Comparison of ENCODE assay signal across 10 cellular contexts in genomic region chr11:73323464-73323863, GRCh38. TPM values are rescaled to one million over a fixed set of nuclear protein-coding genes. Genes with fewer than 3 reads are reported as not detected.
DNase-seq lines count a peak whose midpoint lies in the region; FAIRE-seq and TF ChIP-seq lines count a peak whose summit lies in the region.
"Had no signal": no experiment of that assay in that cellular context is flagged by ENCODE, and none has a peak within 500 bp of the region (broad histone marks: within the 10 kb centered on the region; RNA-seq: fewer than 3 reads in every experiment).

No MANE protein-coding gene starts in this region.

- H3K36me3 Mint-ChIP-seq in endothelial cell (ENCODE audit: low read depth, unreplicated experiment) (peaks cover 28% of the 10 kb centered on the region), immature natural killer cell (no peaks in the 10 kb centered on the region)
- H3K36me3 Mint-ChIP-seq: naive B cell had no signal

- no peak for TF ChIP-seq CTCF in endothelial cell (IDR thresholded peaks at IDR 0.05; ENCODE audit: unreplicated experiment)
- TF ChIP-seq CTCF in thyroid gland (IDR thresholded peaks at IDR 0.05), result no peak

- peaks cover 60% of the 10 kb centered on the region for H3K4me1 Mint-ChIP-seq in endothelial cell (ENCODE audit: unreplicated experiment)
- H3K4me1 Mint-ChIP-seq in immature natural killer cell, result no peaks in the 10 kb centered on the region
- H3K4me1 Mint-ChIP-seq: activated T-helper 17 cell treated with anti-CD3 and anti-CD28 coated beads, Interleukin-2, amount 50 U/mL, for 72 hours had no signal

- peak in 1 of 2 donors; percentile 29 for TF ChIP-seq POLR2A in thyroid gland (IDR thresholded peaks at IDR 0.05)

- H3K4me1 ChIP-seq in thyroid gland, result peaks cover 52 to 96% of the 10 kb centered on the region in 2 donors

- H3K4me3 Mint-ChIP-seq in endothelial cell (ENCODE audit: unreplicated experiment) (no peak overlapping the region), immature natural killer cell (no peak overlapping the region)
- H3K4me3 Mint-ChIP-seq: activated T-helper 17 cell treated with anti-CD3 and anti-CD28 coated beads, Interleukin-2, amount 50 U/mL, for 72 hours had no signal

- no peaks in the 10 kb centered on the region for H3K9me3 Mint-ChIP-seq in endothelial cell (ENCODE audit: unreplicated experiment)
- no peaks in the 10 kb centered on the region for H3K9me3 Mint-ChIP-seq in immature natural killer cell
- H3K9me3 Mint-ChIP-seq: activated T-helper 17 cell treated with anti-CD3 and anti-CD28 coated beads, Interleukin-2, amount 50 U/mL, for 72 hours; naive B cell had no signal

- H3K27ac Mint-ChIP-seq in endothelial cell (ENCODE audit: unreplicated experiment), result peak overlapping the region; percentile 99
- no peak overlapping the region for H3K27ac Mint-ChIP-seq in immature natural killer cell
- H3K27ac Mint-ChIP-seq: activated T-helper 17 cell treated with anti-CD3 and anti-CD28 coated beads, Interleukin-2, amount 50 U/mL, for 72 hours had no signal

- no peak overlapping the region for H3K4me3 ChIP-seq in thyroid gland (replicated peaks in 1 of 3)

- no peaks in the 10 kb centered on the region for H3K27me3 ChIP-seq in thyroid gland

- H3K36me3 ChIP-seq in thyroid gland, result no peaks in the 10 kb centered on the region

- H3K9me3 ChIP-seq in thyroid gland, result no peaks in the 10 kb centered on the region

- intact Hi-C loops in thyroid gland (cut with DNase I), result no loop called here

- peak overlapping the region; percentile 80 to 99 (median 97) for H3K27ac ChIP-seq in thyroid gland

- FAIRE-seq in GM19239 (lab: Jason Lieb, UNC), result no peak

- peak; percentile 75 for DNase-seq in M059J (ENCODE audit: low read depth)
- DNase-seq in endothelial cell (ENCODE audit: low spot score), result peak; percentile 65
- DNase-seq in medulla oblongata (ENCODE audit: extremely low spot score), result peak; percentile 66
- peak; percentile 74 to 76 for DNase-seq in thyroid gland
- no peak for DNase-seq in KG1 (lab: John Stamatoyannopoulos, UW)
- DNase-seq in immature natural killer cell, result no peak
- DNase-seq in SKM-1 (lab: John Stamatoyannopoulos, UW; ENCODE audit: unreplicated experiment), result no peak
- no peak for DNase-seq in GM19239 (ENCODE audit: insufficient read length, low spot score)
- DNase-seq: naive B cell had no signal

- H3K27me3 Mint-ChIP-seq in endothelial cell (ENCODE audit: unreplicated experiment) (peaks cover 16% of the 10 kb centered on the region), immature natural killer cell (ENCODE audit: low read depth in 3 of 3) (peaks cover 0 to 3% (median 3%) of the 10 kb centered on the region in 3 donors)
- H3K27me3 Mint-ChIP-seq: activated T-helper 17 cell treated with anti-CD3 and anti-CD28 coated beads, Interleukin-2, amount 50 U/mL, for 72 hours had no signal

- 50 to 72% methylated on average over 10 to 14 of the region's 14 CpGs for WGBS in thyroid gland, 2 donors

RNA-seq across cellular contexts. Expression of gene ARHGEF17, which starts 15.4 kb away (rescaled TPM):
- 6.0 and 17.5 TPM in 2 replicates for total RNA-seq in M059J (2014; rRNA removed; shearing (Covaris generic))
- 93.3 TPM for total RNA-seq in endothelial cell (ENCODE audit: unreplicated experiment)
- total RNA-seq in thyroid gland, result 100 to 1,000 TPM in 1 of 4 donors, 10 to 100 TPM in 3; 54.0 to 125 (median 61.4) TPM
- not detected for polyA plus RNA-seq in immature natural killer cell

RNA-seq across cellular contexts. Expression of gene P2RY6, which starts 51.3 kb away (rescaled TPM):
- total RNA-seq in M059J (2014; rRNA removed; shearing (Covaris generic)), result 3.3 and 5.6 TPM in 2 replicates
- total RNA-seq in endothelial cell (ENCODE audit: unreplicated experiment) (0.74 TPM), thyroid gland (1 to 10 TPM in 3 of 4 donors, under 1 TPM in 1; 0.93 to 4.0 (median 2.8) TPM)
- polyA plus RNA-seq in immature natural killer cell, result 1 to 10 TPM in 1 of 3 donors, not detected in 2; 3.0 TPM
- total RNA-seq: activated T-helper 17 cell treated with anti-CD3 and anti-CD28 coated beads, Interleukin-2, amount 50 U/mL, for 72 hours had no signal

RNA-seq across cellular contexts. Expression of gene RELT, which starts 52.7 kb away (rescaled TPM):
- total RNA-seq in M059J (2014; rRNA removed; shearing (Covaris generic)), result 6.6 and 10.8 TPM in 2 replicates
- total RNA-seq in endothelial cell (ENCODE audit: unreplicated experiment) (15.2 TPM), thyroid gland (1 to 10 TPM; 1.6 to 3.5 (median 1.9) TPM)
- 1 to 10 TPM; 2.8 to 5.4 (median 3.6) TPM for polyA plus RNA-seq in immature natural killer cell

Comparison
In these comparisons a context has a peak if more than half of its experiments do, and no peak if none do; other contexts are left out.
1. DNase-seq: peak in M059J (single experiment), endothelial cell (single experiment), medulla oblongata (single experiment) and thyroid gland (2 of 2); none in KG1 (single experiment), immature natural killer cell (0 of 3), SKM-1 (single experiment) and GM19239 (single experiment).